Comparison of ENCODE assay signal across 8 cellular contexts in genomic region chr19:57747472-57747807, GRCh38. TPM values are rescaled to one million over a fixed set of nuclear protein-coding genes. Genes with fewer than 3 reads are reported as not detected.
DNase-seq lines count a peak whose midpoint lies in the region; TF ChIP-seq lines count a peak whose summit lies in the region.
"Had no signal": no experiment of that assay in that cellular context is flagged by ENCODE, and none has a peak within 500 bp of the region (broad histone marks: within the 10 kb centered on the region; RNA-seq: fewer than 3 reads in every experiment).

No MANE protein-coding gene starts in this region.

- no peak for DNase-seq in activated T-helper 2 cell treated with anti-CD3 and anti-CD28 coated beads, Interferon-gamma antibody, Interleukin-2, Interleukin-4, amounts not matched to agents 10 μg/mL and 5 μg/mL and 100 μg/mL, durations not matched to agents 14 hours and 24 hours and 36 hours (ENCODE audit: low spot score)
- DNase-seq in NCI-H2029 treated with DMSO at 0.1 percent for 48 hours (lab: John Stamatoyannopoulos, UW): no peak
- no peak for DNase-seq in central memory CD4-positive, alpha-beta T cell
- no peak for DNase-seq in GM13976 (ENCODE audit: low spot score)
- DNase-seq: NCI-H2081 had no signal

- H3K36me3 ChIP-seq in HUES48 (ENCODE audit: control insufficient read depth, insufficient read depth, low read length) (peaks cover 39% of the 10 kb centered on the region), stomach smooth muscle (ENCODE audit: control insufficient read depth in 2 of 2, insufficient read depth in 2 of 2, low read length in 2 of 2) (peaks cover 28 to 30% of the 10 kb centered on the region in 2 donors)

- peak overlapping the region; percentile 98 for H3K4me3 ChIP-seq in HUES48 (ENCODE audit: low read depth, low read length)
- peak overlapping the region; percentile 79 for H3K4me3 ChIP-seq in iPS-18c (ENCODE audit: insufficient read depth, low read depth, low read length)
- peak overlapping the region; percentile 86 to 99 for H3K4me3 ChIP-seq in stomach smooth muscle (ENCODE audit: low read length in 2 of 2)

- H3K4me1 Mint-ChIP-seq in activated T-helper 2 cell treated with anti-CD3 and anti-CD28 coated beads, Interferon-gamma antibody, Interleukin-2, Interleukin-4, amounts not matched to agents 10 μg/mL and 5 μg/mL and 100 μg/mL, durations not matched to agents 14 hours and 24 hours and 36 hours (ENCODE audit: low read depth): peaks cover 6% of the 10 kb centered on the region

- in situ Hi-C loops in GM13976 (cut with MboI; ENCODE audit: low sequenced_read_pairs, unreplicated experiment): no loop called here

- no peaks in the 10 kb centered on the region for H3K27me3 ChIP-seq in HUES48 (ENCODE audit: control insufficient read depth, insufficient read depth, low read length)
- H3K27me3 ChIP-seq in stomach smooth muscle (ENCODE audit: control insufficient read depth in 1 of 2, insufficient read depth in 2 of 2, low read length in 2 of 2): no peaks in the 10 kb centered on the region

- peaks cover 58% of the 10 kb centered on the region for H3K9me3 Mint-ChIP-seq in activated T-helper 2 cell treated with anti-CD3 and anti-CD28 coated beads, Interferon-gamma antibody, Interleukin-2, Interleukin-4, amounts not matched to agents 10 μg/mL and 5 μg/mL and 100 μg/mL, durations not matched to agents 14 hours and 24 hours and 36 hours

- H3K27me3 Mint-ChIP-seq in activated T-helper 2 cell treated with anti-CD3 and anti-CD28 coated beads, Interferon-gamma antibody, Interleukin-2, Interleukin-4, amounts not matched to agents 10 μg/mL and 5 μg/mL and 100 μg/mL, durations not matched to agents 14 hours and 24 hours and 36 hours (ENCODE audit: low read depth): no peaks in the 10 kb centered on the region

- peak overlapping the region; percentile 97 for H3K27ac Mint-ChIP-seq in activated T-helper 2 cell treated with anti-CD3 and anti-CD28 coated beads, Interferon-gamma antibody, Interleukin-2, Interleukin-4, amounts not matched to agents 10 μg/mL and 5 μg/mL and 100 μg/mL, durations not matched to agents 14 hours and 24 hours and 36 hours

- no peaks in the 10 kb centered on the region for H3K9me3 ChIP-seq in HUES48 (ENCODE audit: control insufficient read depth, insufficient read depth, low read length)
- no peaks in the 10 kb centered on the region for H3K9me3 ChIP-seq in iPS-18c (ENCODE audit: control insufficient read depth, insufficient read depth, low read length)
- peaks cover 7 to 15% of the 10 kb centered on the region in 2 donors for H3K9me3 ChIP-seq in stomach smooth muscle (ENCODE audit: control insufficient read depth in 2 of 2, low read length in 2 of 2)

- intact Hi-C loops in activated T-helper 2 cell treated with anti-CD3 and anti-CD28 coated beads, Interferon-gamma antibody, Interleukin-2, Interleukin-4, amounts not matched to agents 10 μg/mL and 5 μg/mL and 100 μg/mL, durations not matched to agents 14 hours and 24 hours and 36 hours (cut with micrococcal nuclease): loop anchor here (2.0 to 10.0 kb wide), 4 partner anchors 21 to 407 kb away; partner anchors contain the start of genes ZNF211, ZNF329, ZNF417 and ZNF586

- TF ChIP-seq CTCF in GM13976 (IDR thresholded peaks at IDR 0.05; ENCODE audit: borderline replicate concordance, control extremely low read depth, extremely low read depth, insufficient read depth, missing control alignments): no peak

- H3K36me3 Mint-ChIP-seq in activated T-helper 2 cell treated with anti-CD3 and anti-CD28 coated beads, Interferon-gamma antibody, Interleukin-2, Interleukin-4, amounts not matched to agents 10 μg/mL and 5 μg/mL and 100 μg/mL, durations not matched to agents 14 hours and 24 hours and 36 hours (ENCODE audit: low read depth): peaks cover 61% of the 10 kb centered on the region

- H3K27ac ChIP-seq in HUES48 (ENCODE audit: low read depth, low read length): no peak overlapping the region
- peak overlapping the region; percentile 74 for H3K27ac ChIP-seq in stomach smooth muscle (ENCODE audit: low read length)

- H3K4me3 Mint-ChIP-seq in activated T-helper 2 cell treated with anti-CD3 and anti-CD28 coated beads, Interferon-gamma antibody, Interleukin-2, Interleukin-4, amounts not matched to agents 10 μg/mL and 5 μg/mL and 100 μg/mL, durations not matched to agents 14 hours and 24 hours and 36 hours (ENCODE audit: low read depth): peak overlapping the region; percentile 97

- H3K9ac ChIP-seq in HUES48 (ENCODE audit: low read depth, low read length) (peak overlapping the region; percentile 87), stomach smooth muscle (ENCODE audit: low read length in 2 of 2) (peak overlapping the region; percentile 78 to 93)

- H3K4me1 ChIP-seq in HUES48 (ENCODE audit: control insufficient read depth, insufficient read depth, low read length) (peaks cover 6% of the 10 kb centered on the region; the same call in 1 of the 2 replicates), stomach smooth muscle (ENCODE audit: control insufficient read depth, insufficient read depth, low read length) (peaks cover 15% of the 10 kb centered on the region)

RNA-seq across cellular contexts. Expression of gene ZNF776, which starts 0.8 kb away (rescaled TPM):
- 7.4 and 8.8 TPM in 2 replicates for total RNA-seq in activated T-helper 2 cell treated with anti-CD3 and anti-CD28 coated beads, Interferon-gamma antibody, Interleukin-2, Interleukin-4, amounts not matched to agents 10 μg/mL and 5 μg/mL and 100 μg/mL, durations not matched to agents 14 hours and 24 hours and 36 hours

RNA-seq across cellular contexts. Expression of gene ZNF671, which starts 20.0 kb away (rescaled TPM):
- 5.3 and 6.0 TPM in 2 replicates for total RNA-seq in activated T-helper 2 cell treated with anti-CD3 and anti-CD28 coated beads, Interferon-gamma antibody, Interleukin-2, Interleukin-4, amounts not matched to agents 10 μg/mL and 5 μg/mL and 100 μg/mL, durations not matched to agents 14 hours and 24 hours and 36 hours

RNA-seq across cellular contexts. Expression of gene ZNF586, which starts 22.0 kb away (rescaled TPM):
- total RNA-seq in activated T-helper 2 cell treated with anti-CD3 and anti-CD28 coated beads, Interferon-gamma antibody, Interleukin-2, Interleukin-4, amounts not matched to agents 10 μg/mL and 5 μg/mL and 100 μg/mL, durations not matched to agents 14 hours and 24 hours and 36 hours: 11.4 and 13.4 TPM in 2 replicates

RNA-seq across cellular contexts. Expression of gene ZNF154, which starts 38.4 kb away (rescaled TPM):
- 3.9 and 4.0 TPM in 2 replicates for total RNA-seq in activated T-helper 2 cell treated with anti-CD3 and anti-CD28 coated beads, Interferon-gamma antibody, Interleukin-2, Interleukin-4, amounts not matched to agents 10 μg/mL and 5 μg/mL and 100 μg/mL, durations not matched to agents 14 hours and 24 hours and 36 hours
